1 cellular context compared by ENCODE assay signal in genomic region chr3:66692108-66692750, GRCh38.
TF ChIP-seq lines count a peak whose summit lies in the region.

No MANE protein-coding gene starts in this region.

TF ChIP-seq in HepG2, 621 proteins besides CTCF, POLR2A, EP300 and RAD21:
- TF ChIP-seq FOSL1 (CRISPR knock-in tag; IDR thresholded peaks at IDR 0.05; ENCODE audit: borderline replicate concordance): no peak
- TF ChIP-seq IRX3 (CRISPR knock-in tag; IDR thresholded peaks at IDR 0.05; ENCODE audit: borderline replicate concordance, low read depth): no peak
- TF ChIP-seq FIP1L1 (IDR thresholded peaks at IDR 0.05; ENCODE audit: borderline replicate concordance, insufficient read depth, low read depth, low read length): no peak
- no peak for TF ChIP-seq TOPORS (CRISPR knock-in tag; IDR thresholded peaks at IDR 0.05)
TF ChIP-seq in HepG2: peak in this region for 0.
